19 cellular contexts compared by ENCODE assay signal in the genomic region with DNA sequence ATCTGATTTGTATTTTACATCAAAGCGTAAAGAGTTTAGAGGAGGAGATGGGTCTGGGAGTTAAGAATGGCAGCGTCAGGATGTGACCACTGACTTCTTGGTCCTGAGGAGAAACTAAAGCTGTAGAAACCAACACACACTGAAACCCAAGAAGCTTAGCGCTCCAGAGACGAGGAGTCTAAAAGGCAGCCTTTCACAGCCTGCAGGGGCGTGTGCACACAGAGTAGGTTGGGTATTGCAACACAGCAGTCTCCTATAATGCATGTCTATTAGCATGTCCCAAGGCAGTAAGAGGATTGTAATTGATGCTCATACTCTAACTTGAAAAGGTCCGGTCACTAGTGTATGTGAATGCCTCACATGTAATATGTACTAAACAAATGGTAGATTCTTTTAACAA. TPM values are rescaled to one million over a fixed set of nuclear protein-coding genes. Genes with fewer than 3 reads are reported as not detected.
"Had no signal": no experiment of that assay in that cellular context is flagged by ENCODE, and none has a peak within 500 bp of the region (broad histone marks: within the 10 kb centered on the region; RNA-seq: fewer than 3 reads in every experiment).

No MANE protein-coding gene starts in this region.

- H3K27me3 ChIP-seq: adrenal gland, hepatocyte, left lung, transverse colon had no signal

- H3K4me3 ChIP-seq: adrenal gland, hepatocyte, left lung, prostate gland, transverse colon had no signal

- H3K4me2 ChIP-seq: hepatocyte had no signal

- H3K4me1 ChIP-seq: left lung, prostate gland had no signal

- H3K27ac Mint-ChIP-seq: activated CD4-positive, alpha-beta memory T cell treated with anti-CD3 and anti-CD28 coated beads, Interleukin-2, amount 10 ng/mL, durations not matched to agents 7 days and 5 days; activated naive CD4-positive, alpha-beta T cell treated with anti-CD3 and anti-CD28 coated beads, Interleukin-2, amount 50 U/mL, for 24 hours; activated T-cell treated with anti-CD3 and anti-CD28 coated beads, Interleukin-2, amount 50 U/mL, for 24 hours; T-helper 1 cell treated with Interleukin-12 subunit alpha and Interleukin-12 subunit beta and Interleukin-4 antibody, amounts not matched to agents 30 μg/mL and 1 μg/mL, for 36 hours had no signal

- H3K9me3 ChIP-seq: adrenal gland, left lung, prostate gland, transverse colon had no signal

- FAIRE-seq: colon, keratinocyte, small intestine had no signal

- H3K27me3 Mint-ChIP-seq: activated CD4-positive, alpha-beta memory T cell treated with anti-CD3 and anti-CD28 coated beads, Interleukin-2, amount 10 ng/mL, durations not matched to agents 7 days and 5 days; activated naive CD4-positive, alpha-beta T cell treated with anti-CD3 and anti-CD28 coated beads, Interleukin-2, amount 50 U/mL, for 24 hours; activated T-cell treated with anti-CD3 and anti-CD28 coated beads, Interleukin-2, amount 50 U/mL, for 24 hours; naive B cell had no signal

- H3K27ac ChIP-seq: adrenal gland, hepatocyte, left lung, prostate gland had no signal

- DNase-seq: activated CD4-positive, alpha-beta memory T cell treated with anti-CD3 and anti-CD28 coated beads, Interleukin-2, amount 10 ng/mL, durations not matched to agents 7 days and 5 days; activated CD4-positive, alpha-beta T cell treated with anti-CD3 and anti-CD28 coated beads for 4 hours; activated effector memory CD4-positive, alpha-beta T cell treated with Interleukin-2 at 50 U/mL for 16 hours; activated T-cell treated with anti-CD3 and anti-CD28 coated beads, Interleukin-2, amount 50 U/mL, for 24 hours; adrenal gland; left lung; naive B cell; right cardiac atrium; small intestine; stimulated activated CD4-positive, alpha-beta T cell treated with anti-CD3 and anti-CD28 coated beads, Interleukin-4, amount 100 ng/mL, for 4 hours; stimulated activated CD8-positive, alpha-beta memory T cell treated with anti-CD3 and anti-CD28 coated beads, Interleukin-4, amount 100 ng/mL, for 48 hours; stimulated activated naive CD8-positive, alpha-beta T cell treated with anti-CD3 and anti-CD28 coated beads, Interleukin-15, Interleukin-2, amounts not matched to agents 100 U/mL and 50 U/mL, for 24 hours; transverse colon had no signal

- H3K9me3 Mint-ChIP-seq: activated CD4-positive, alpha-beta memory T cell treated with anti-CD3 and anti-CD28 coated beads, Interleukin-2, amount 10 ng/mL, durations not matched to agents 7 days and 5 days; activated naive CD4-positive, alpha-beta T cell treated with anti-CD3 and anti-CD28 coated beads, Interleukin-2, amount 50 U/mL, for 24 hours; activated T-cell treated with anti-CD3 and anti-CD28 coated beads, Interleukin-2, amount 50 U/mL, for 24 hours had no signal

- H3K36me3 ChIP-seq: adrenal gland, prostate gland had no signal

- ATAC-seq: left lung; right cardiac atrium; stimulated activated naive CD8-positive, alpha-beta T cell treated with anti-CD3 and anti-CD28 coated beads, Interleukin-15, Interleukin-2, amounts not matched to agents 100 U/mL and 50 U/mL, for 24 hours had no signal

- H3K4me3 Mint-ChIP-seq: activated CD4-positive, alpha-beta memory T cell treated with anti-CD3 and anti-CD28 coated beads, Interleukin-2, amount 10 ng/mL, durations not matched to agents 7 days and 5 days; activated naive CD4-positive, alpha-beta T cell treated with anti-CD3 and anti-CD28 coated beads, Interleukin-2, amount 50 U/mL, for 24 hours; activated T-cell treated with anti-CD3 and anti-CD28 coated beads, Interleukin-2, amount 50 U/mL, for 24 hours; naive B cell; T-helper 1 cell treated with Interleukin-12 subunit alpha and Interleukin-12 subunit beta and Interleukin-4 antibody, amounts not matched to agents 30 μg/mL and 1 μg/mL, for 36 hours had no signal

- H2AFZ ChIP-seq: hepatocyte had no signal

RNA-seq across cellular contexts. Expression of gene PTTG2, which starts 57.4 kb away (rescaled TPM):
- total RNA-seq: hepatocyte had no signal
- polyA plus RNA-seq: hepatocyte, keratinocyte had no signal
